ENCODE assay signal across 8 cellular contexts in genomic region chr3:143443851-143444331, GRCh38.
DNase-seq lines count a peak whose midpoint lies in the region; ATAC-seq, FAIRE-seq and TF ChIP-seq lines count a peak whose summit lies in the region.

No MANE protein-coding gene starts in this region.

- H3K27me3 ChIP-seq in esophagus (ENCODE audit: control insufficient read depth in 1 of 2, insufficient read depth in 2 of 2, low read length in 2 of 2) (no peaks in the 10 kb centered on the region), pancreas (no peaks in the 10 kb centered on the region)

- H3K4me1 Mint-ChIP-seq in T-helper 17 cell: peaks cover 31% of the 10 kb centered on the region

- peak; percentile 13 for DNase-seq in activated CD4-positive, alpha-beta T cell treated with anti-CD3 and anti-CD28 coated beads for 4 hours
- no peak for DNase-seq in activated CD4-positive, alpha-beta T cell treated with anti-CD3 and anti-CD28 coated beads for 1 hour
- DNase-seq in T-helper 17 cell: no peak
- peak in 2 of 6 donors; percentile 19 to 53 for DNase-seq in pancreas
- no peak for DNase-seq in NCI-H2171 treated with DMSO at 0.1 percent for 48 hours (lab: John Stamatoyannopoulos, UW)
- DNase-seq in NAMALWA (ENCODE audit: low spot score): no peak

- H3K36me3 ChIP-seq in esophagus (ENCODE audit: control insufficient read depth in 2 of 2, insufficient read depth in 2 of 2, low read length in 1 of 2) (peaks cover 0 to 5% of the 10 kb centered on the region in 2 donors), pancreas (no peaks in the 10 kb centered on the region)

- H3K36me3 Mint-ChIP-seq in T-helper 17 cell (ENCODE audit: low read depth): peaks cover 9% of the 10 kb centered on the region

- no peak for TF ChIP-seq CTCF in pancreas (IDR thresholded peaks at IDR 0.05)

- intact Hi-C loops in pancreas (cut with DNase I): no loop called here

- H3K27me3 Mint-ChIP-seq in T-helper 17 cell: no peaks in the 10 kb centered on the region

- ATAC-seq in T-helper 17 cell (peak; percentile 79), pancreas (peak; percentile 58 to 94 (median 90)), HG03045 (IDR thresholded peaks at IDR 0.05; ENCODE audit: unreplicated experiment) (no peak)

- H3K9me3 ChIP-seq in T-helper 17 cell (ENCODE audit: control insufficient read depth, low read length, poor library complexity, severe bottlenecking) (no peaks in the 10 kb centered on the region), esophagus (ENCODE audit: control insufficient read depth in 2 of 2, insufficient read depth in 1 of 2, low read depth in 1 of 2, low read length in 1 of 2) (no peaks in the 10 kb centered on the region), pancreas (no peaks in the 10 kb centered on the region)

- peaks cover 0 to 3% of the 10 kb centered on the region in 2 donors for H3K4me1 ChIP-seq in esophagus (ENCODE audit: control insufficient read depth in 2 of 2, insufficient read depth in 2 of 2, low read length in 1 of 2)
- peaks cover 0 to 8% (median 0%) of the 10 kb centered on the region in 3 donors for H3K4me1 ChIP-seq in pancreas

- no peak overlapping the region for H3K4me3 Mint-ChIP-seq in T-helper 17 cell

- no peak for FAIRE-seq in pancreas (lab: Jason Lieb, UNC)

- H3K4me3 ChIP-seq in esophagus (ENCODE audit: low read depth in 1 of 2, low read length in 2 of 2): no peak overlapping the region
- no peak overlapping the region for H3K4me3 ChIP-seq in pancreas

- H3K27ac Mint-ChIP-seq in T-helper 17 cell: peak overlapping the region; percentile 30

- WGBS in esophagus, 2 donors: 35 to 40% methylated on average over 6 of the region's 6 CpGs
- 30 to 34% methylated on average over 6 of the region's 6 CpGs for WGBS in pancreas, 2 donors

- H3K27ac ChIP-seq in esophagus (ENCODE audit: low read depth in 2 of 2, low read length in 1 of 2) (peak overlapping the region; percentile 53 to 72), pancreas (peak overlapping the region in 2 of 4 donors; percentile 4 to 35)

Comparison
In these comparisons a context has a peak if more than half of its experiments do, and no peak if none do; other contexts are left out.
1. DNase-seq: peak in activated CD4-positive, alpha-beta T cell treated with anti-CD3 and anti-CD28 coated beads for 4 hours (2 of 2); none in activated CD4-positive, alpha-beta T cell treated with anti-CD3 and anti-CD28 coated beads for 1 hour (single experiment), T-helper 17 cell (0 of 3), NCI-H2171 treated with DMSO at 0.1 percent for 48 hours (single experiment) and NAMALWA (single experiment).